ENCODE assay signal across 8 cellular contexts in the genomic region with DNA sequence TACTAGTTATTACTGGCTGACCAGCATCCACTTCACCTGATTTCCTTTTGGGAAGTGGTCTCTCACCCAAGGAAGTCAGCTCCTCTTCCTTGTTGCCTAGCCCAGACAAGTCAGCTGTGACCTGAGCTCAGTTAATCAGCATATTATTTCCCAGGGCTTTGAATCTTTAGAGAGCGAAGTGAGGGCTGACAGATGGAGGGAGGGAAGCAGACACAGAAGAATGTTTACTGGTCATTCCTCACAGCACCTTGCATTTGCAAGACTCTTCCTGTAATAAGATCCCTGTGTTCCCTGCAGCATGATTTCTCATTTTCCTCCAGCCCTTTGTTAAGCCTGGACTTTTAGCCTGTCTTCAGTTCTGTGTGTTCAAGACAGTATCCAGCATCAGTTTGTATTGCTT. TPM values are rescaled to one million over a fixed set of nuclear protein-coding genes. Genes with fewer than 3 reads are reported as not detected.
A peak's percentile ranks its signal among the peaks of the same experiment; 100 is the strongest.
DNase-seq lines count a peak whose midpoint lies in the region; ATAC-seq lines count a peak whose summit lies in the region.

No MANE protein-coding gene starts in this region.

- no peak for ATAC-seq in HG02870 (IDR thresholded peaks at IDR 0.05; ENCODE audit: unreplicated experiment)

- DNase-seq in A172 (ENCODE audit: low spot score) (peak; percentile 54), HT1080 (ENCODE audit: low read depth) (peak; percentile 66), iris pigment epithelial cell (ENCODE audit: low read depth) (peak; percentile 68), mucosa of gallbladder (ENCODE audit: low spot score) (no peak), SIG-M5 treated with dmso at 0.1 percent for 504 hours (lab: John Stamatoyannopoulos, UW; ENCODE audit: unreplicated experiment) (no peak), NCI-H1417 treated with DMSO at 0.1 percent for 48 hours (lab: John Stamatoyannopoulos, UW) (no peak)

- peak overlapping the region; percentile 73 for H3K27ac ChIP-seq in angular gyrus (ENCODE audit: low read depth, low read length)

RNA-seq across cellular contexts. Expression of gene MAN2A1, which starts 50.0 kb away (rescaled TPM):
- total RNA-seq in A172 (2014; rRNA removed; shearing (Covaris generic)), result 70.8 and 75.3 TPM in 2 replicates
- total RNA-seq in HT1080 (2014; rRNA removed; shearing (Covaris generic)), result 24.8 and 26.4 TPM in 2 replicates
- 24.0 and 34.2 TPM in 2 replicates for polyA plus RNA-seq in HT1080 (2015; cell fraction: cytosol; rRNA removed)
- polyA plus RNA-seq in HT1080 (2015; cell fraction: nucleus; rRNA removed), result 104 and 121 TPM in 2 replicates
- 105 TPM for total RNA-seq in mucosa of gallbladder

Comparison
In these comparisons a context has a peak if more than half of its experiments do, and no peak if none do; other contexts are left out.
1. DNase-seq: peak in A172 (single experiment), HT1080 (single experiment) and iris pigment epithelial cell (single experiment); none in mucosa of gallbladder (single experiment), SIG-M5 treated with dmso at 0.1 percent for 504 hours (single experiment) and NCI-H1417 treated with DMSO at 0.1 percent for 48 hours (single experiment).